Comparison of ENCODE assay signal across 8 cellular contexts in the genomic region with DNA sequence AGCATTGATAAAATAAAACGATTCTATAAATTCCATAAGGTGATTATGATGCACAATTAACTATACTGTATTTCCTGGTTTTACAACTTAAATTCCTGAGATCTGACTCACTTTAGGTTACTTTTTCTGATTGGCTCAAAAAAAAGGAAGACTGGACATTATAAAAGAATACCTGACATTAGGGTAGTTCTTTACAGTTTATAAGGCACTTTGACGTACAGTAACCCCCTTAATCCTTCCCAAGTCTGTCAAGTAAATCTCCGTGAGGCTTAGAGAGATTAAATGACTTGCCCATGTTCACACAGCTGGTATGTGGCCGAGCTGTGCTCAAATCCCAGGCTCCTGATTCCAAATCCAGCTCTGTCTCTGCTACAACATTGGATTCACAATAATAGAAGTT. TPM values are rescaled to one million over a fixed set of nuclear protein-coding genes. Genes with fewer than 3 reads are reported as not detected.
A peak's percentile ranks its signal among the peaks of the same experiment; 100 is the strongest.
DNase-seq lines count a peak whose midpoint lies in the region; TF ChIP-seq lines count a peak whose summit lies in the region.

No MANE protein-coding gene starts in this region.

- WGBS in ectodermal cell, 2 experiments = 70 to 76% methylated on average over 3 of the region's 4 CpGs

- CTCF ChIA-PET in Caco-2 (lab: Charles Lee) = no interaction called here

- H4K20me1 ChIP-seq in osteoblast (ENCODE audit: insufficient read depth, low read length) = peaks cover 16% of the 10 kb centered on the region

- peak overlapping the region; percentile 52 for H3K4me3 ChIP-seq in Caco-2 (ENCODE audit: low read depth, low read length)
- peak overlapping the region; percentile 94 for H3K4me3 ChIP-seq in ectodermal cell (ENCODE audit: insufficient read depth, low read depth, low read length)
- H3K4me3 ChIP-seq in osteoblast (ENCODE audit: insufficient read depth, low read length) = peak overlapping the region; percentile 99

- no peaks in the 10 kb centered on the region for H3K9me3 Mint-ChIP-seq in Caco-2 (ENCODE audit: unreplicated experiment)

- TF ChIP-seq CTCF in Caco-2 (IDR thresholded peaks at IDR 0.05; ENCODE audit: insufficient read depth in 1 of 2, low read depth in 1 of 2, low read length in 1 of 2, severe bottlenecking in 1 of 2, unreplicated experiment in 1 of 2) = no peak
- no peak for TF ChIP-seq CTCF in osteoblast (IDR thresholded peaks at IDR 0.05; ENCODE audit: extremely low read depth, low read depth, low read length)

- no peaks in the 10 kb centered on the region for H3K36me3 ChIP-seq in Caco-2 (ENCODE audit: control insufficient read depth, insufficient read depth, low read length)
- no peaks in the 10 kb centered on the region for H3K36me3 ChIP-seq in ectodermal cell (ENCODE audit: control insufficient read depth, insufficient read depth, low read length)
- H3K36me3 ChIP-seq in osteoblast (ENCODE audit: insufficient read depth, low read length) = peaks cover under 1% of the 10 kb centered on the region

- H3K27ac ChIP-seq in ectodermal cell (ENCODE audit: insufficient read depth, low read depth, low read length, poor library complexity, severe bottlenecking) (peak overlapping the region; percentile 99), osteoblast (ENCODE audit: low read depth, low read length) (peak overlapping the region; percentile 79)

- H3K27ac Mint-ChIP-seq in Caco-2 (ENCODE audit: unreplicated experiment) = peak overlapping the region; percentile 98

- no peaks in the 10 kb centered on the region for H3K27me3 Mint-ChIP-seq in Caco-2 (ENCODE audit: insufficient read depth, unreplicated experiment)

- POLR2A ChIA-PET in Caco-2 (lab: Charles Lee) = no interaction called here

- DNase-seq in Caco-2 (no peak), NCI-H524 (lab: John Stamatoyannopoulos, UW) (peak; percentile 82 to 96), osteoblast (ENCODE audit: insufficient read length, low spot score, missing footprints) (no peak), nucleus accumbens (lab: John Stamatoyannopoulos, UW) (no peak), NOMO-1 treated with DMSO at 0.1 percent for 48 hours (lab: John Stamatoyannopoulos, UW; ENCODE audit: unreplicated experiment) (no peak), NCI-H345 (lab: John Stamatoyannopoulos, UW) (no peak)
- no peak for DNase-seq in activated CD4-positive, alpha-beta T cell treated with anti-CD3 and anti-CD28 coated beads, Interleukin-2, amount 50 U/mL, for 48 hours

- peaks cover 12% of the 10 kb centered on the region for H3K4me1 ChIP-seq in Caco-2
- H3K4me1 ChIP-seq in ectodermal cell (ENCODE audit: control insufficient read depth, insufficient read depth, low read length) = peaks cover 13% of the 10 kb centered on the region
- peaks cover 17% of the 10 kb centered on the region for H3K4me1 ChIP-seq in osteoblast (ENCODE audit: insufficient read depth, low read length)

- H3K4me3 Mint-ChIP-seq in Caco-2 (ENCODE audit: unreplicated experiment) = peak overlapping the region; percentile 91

- peak overlapping the region; percentile 83 for H3K4me2 ChIP-seq in osteoblast (ENCODE audit: insufficient read depth, low read length)

- no peaks in the 10 kb centered on the region for H3K4me1 Mint-ChIP-seq in Caco-2 (ENCODE audit: low read depth, unreplicated experiment)

- H3K27me3 ChIP-seq in Caco-2 (replicated peaks; ENCODE audit: control insufficient read depth, insufficient read depth, low read length) (no peaks in the 10 kb centered on the region), ectodermal cell (ENCODE audit: control insufficient read depth, insufficient read depth, low read length, poor library complexity, severe bottlenecking) (no peaks in the 10 kb centered on the region), osteoblast (ENCODE audit: insufficient read depth, low read length) (no peaks in the 10 kb centered on the region)

- no TSS peak for BruUV-seq in Caco-2 (replicated peaks; lab: Mats Ljungman, UMichigan)

- H2AFZ ChIP-seq in osteoblast (ENCODE audit: low read length) = peak overlapping the region; percentile 89

- peaks cover 36% of the 10 kb centered on the region for H3K79me2 ChIP-seq in osteoblast (ENCODE audit: insufficient read depth, low read length)

- H3K36me3 Mint-ChIP-seq in Caco-2 (ENCODE audit: insufficient read depth, unreplicated experiment) = peaks cover 11% of the 10 kb centered on the region

- intact Hi-C loops in Caco-2 (cut with micrococcal nuclease; ENCODE audit: unreplicated experiment) = loop anchor here (5.0 kb wide), 1 partner anchor 162 kb away; the partner anchor contains the start of gene MINDY2

- no peaks in the 10 kb centered on the region for H3K9me3 ChIP-seq in Caco-2
- H3K9me3 ChIP-seq in ectodermal cell (ENCODE audit: control insufficient read depth, low read length) = no peaks in the 10 kb centered on the region
- no peaks in the 10 kb centered on the region for H3K9me3 ChIP-seq in osteoblast (ENCODE audit: low read depth, low read length)

RNA-seq across cellular contexts. Expression of gene SLTM, which starts 1.0 kb away (rescaled TPM):
- total RNA-seq in Caco-2 (2022) (79.5 and 94.0 TPM in 2 replicates), osteoblast (71.3 and 77.8 TPM in 2 replicates)
- polyA plus RNA-seq in ectodermal cell (2013, experiment 1 of 4) = 112 TPM
- 105 TPM for polyA plus RNA-seq in ectodermal cell (2013, experiment 2 of 4)
- 86.7 TPM for polyA plus RNA-seq in ectodermal cell (2013, experiment 3 of 4)
- 93.5 TPM for polyA plus RNA-seq in ectodermal cell (2013, experiment 4 of 4)

RNA-seq across cellular contexts. Expression of gene RNF111, which starts 52.9 kb away (rescaled TPM):
- total RNA-seq in Caco-2 (2022) = 26.1 and 30.5 TPM in 2 replicates
- 21.8 TPM for polyA plus RNA-seq in ectodermal cell (2013, experiment 1 of 4)
- polyA plus RNA-seq in ectodermal cell (2013, experiment 2 of 4) = 23.2 TPM
- 22.2 TPM for polyA plus RNA-seq in ectodermal cell (2013, experiment 3 of 4)
- polyA plus RNA-seq in ectodermal cell (2013, experiment 4 of 4) = 27.6 TPM
- 21.4 and 27.4 TPM in 2 replicates for total RNA-seq in osteoblast

Comparison
In these comparisons a context has a peak if more than half of its experiments do, and no peak if none do; other contexts are left out.
1. DNase-seq: peak in NCI-H524 (2 of 2); none in Caco-2 (0 of 2), osteoblast (single experiment), nucleus accumbens (0 of 56), NOMO-1 treated with DMSO at 0.1 percent for 48 hours (single experiment), NCI-H345 (single experiment) and activated CD4-positive, alpha-beta T cell treated with anti-CD3 and anti-CD28 coated beads, Interleukin-2, amount 50 U/mL, for 48 hours (0 of 2).
2. Peak in every context shown above with its lines, with median percentiles within 50 percentile points of each other: H3K4me3 ChIP-seq.